ENCODE assay signal across 19 cellular contexts in the genomic region with DNA sequence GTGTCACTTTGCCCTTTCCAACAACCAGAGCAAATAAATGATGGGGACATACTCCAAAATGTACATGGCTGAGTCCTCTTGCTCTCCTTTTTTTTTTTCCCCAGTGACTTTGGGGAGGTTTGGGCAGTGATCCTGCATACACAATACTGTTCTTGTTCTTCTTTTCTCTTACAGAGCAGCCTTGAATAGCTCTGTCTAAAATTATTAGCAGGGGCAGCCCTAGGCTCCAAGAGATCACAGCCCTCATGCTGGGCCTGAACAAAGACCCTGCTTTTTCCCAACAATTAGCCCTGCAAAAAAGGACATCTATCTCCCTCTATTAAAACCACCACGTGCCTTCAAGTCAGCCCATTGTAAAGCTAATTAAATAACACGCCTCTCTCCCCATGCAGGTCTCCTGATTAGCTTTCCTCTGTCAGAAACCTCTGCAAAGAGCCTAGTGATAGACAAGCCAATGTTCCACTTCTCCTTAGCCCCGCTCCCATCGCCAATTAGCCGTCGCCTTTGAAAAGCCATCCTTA. TPM values are rescaled to one million over a fixed set of nuclear protein-coding genes. Genes with fewer than 3 reads are reported as not detected.
A peak's percentile ranks its signal among the peaks of the same experiment; 100 is the strongest.
DNase-seq lines count a peak whose midpoint lies in the region; ATAC-seq and TF ChIP-seq lines count a peak whose summit lies in the region.
"Had no signal": no experiment of that assay in that cellular context is flagged by ENCODE, and none has a peak within 500 bp of the region (broad histone marks: within the 10 kb centered on the region; RNA-seq: fewer than 3 reads in every experiment).

No MANE protein-coding gene starts in this region.

- TF ChIP-seq CTCF in endodermal cell (conservative IDR thresholded peaks at IDR 0.05) (no peak), gastroesophageal sphincter (IDR thresholded peaks at IDR 0.05) (no peak)

- no peaks in the 10 kb centered on the region for H3K36me3 Mint-ChIP-seq in endodermal cell (ENCODE audit: low read depth)
- H3K36me3 Mint-ChIP-seq in activated naive CD8-positive, alpha-beta T cell treated with anti-CD3 and anti-CD28 coated beads, Interleukin-2, amount 50 U/mL, for 24 hours (ENCODE audit: low read depth), result no peaks in the 10 kb centered on the region
- H3K36me3 Mint-ChIP-seq: mesothelial cell of epicardium, T-cell had no signal

- peak overlapping the region; percentile 28 for H3K4me3 Mint-ChIP-seq in endodermal cell
- no peak overlapping the region for H3K4me3 Mint-ChIP-seq in activated naive CD8-positive, alpha-beta T cell treated with anti-CD3 and anti-CD28 coated beads, Interleukin-2, amount 50 U/mL, for 24 hours
- H3K4me3 Mint-ChIP-seq: activated T-helper 1 cell treated with anti-CD3 and anti-CD28 coated beads, Interleukin-12 subunit alpha, Interleukin-12 subunit beta, Interleukin-2, Interleukin-4 antibody, amounts not matched to agents 30 ng/mL and 10 ng/mL and 1 ng/mL, durations not matched to agents 14 hours and 24 hours and 36 hours; mesothelial cell of epicardium; T-cell had no signal

- peak overlapping the region; percentile 10 for H3K27ac ChIP-seq in endodermal cell (ENCODE audit: low read depth, low read length)
- H3K27ac ChIP-seq in gastroesophageal sphincter, result no peak overlapping the region
- H3K27ac ChIP-seq: foreskin keratinocyte, suprapubic skin had no signal

- H3K4me3 ChIP-seq in endodermal cell (ENCODE audit: low read length) (peak overlapping the region; percentile 43), gastroesophageal sphincter (no peak overlapping the region)
- H3K4me3 ChIP-seq: suprapubic skin had no signal

- H3K27me3 ChIP-seq in endodermal cell (ENCODE audit: control insufficient read depth, insufficient read depth, low read length, poor library complexity, severe bottlenecking) (peaks cover 13% of the 10 kb centered on the region), gastroesophageal sphincter (no peaks in the 10 kb centered on the region)
- H3K27me3 ChIP-seq: foreskin keratinocyte, suprapubic skin had no signal

- H3K4me1 ChIP-seq in endodermal cell (ENCODE audit: control insufficient read depth, insufficient read depth, low read length) (peaks cover 24% of the 10 kb centered on the region), gastroesophageal sphincter (peaks cover 0 to 6% (median 0%) of the 10 kb centered on the region in 3 donors)
- H3K4me1 ChIP-seq: Caco-2 had no signal

- in situ Hi-C loops in G401 (cut with HindIII; ENCODE audit: low sequenced_read_pairs), result no loop called here

- no peaks in the 10 kb centered on the region for H3K9me3 Mint-ChIP-seq in endodermal cell
- H3K9me3 Mint-ChIP-seq in activated naive CD8-positive, alpha-beta T cell treated with anti-CD3 and anti-CD28 coated beads, Interleukin-2, amount 50 U/mL, for 24 hours, result peaks cover 6% of the 10 kb centered on the region
- H3K9me3 Mint-ChIP-seq: activated T-helper 1 cell treated with anti-CD3 and anti-CD28 coated beads, Interleukin-12 subunit alpha, Interleukin-12 subunit beta, Interleukin-2, Interleukin-4 antibody, amounts not matched to agents 30 ng/mL and 10 ng/mL and 1 ng/mL, durations not matched to agents 14 hours and 24 hours and 36 hours; T-cell had no signal

- H3K4me1 Mint-ChIP-seq in endodermal cell, result peaks cover 47% of the 10 kb centered on the region
- peaks cover 53% of the 10 kb centered on the region for H3K4me1 Mint-ChIP-seq in activated naive CD8-positive, alpha-beta T cell treated with anti-CD3 and anti-CD28 coated beads, Interleukin-2, amount 50 U/mL, for 24 hours

- peak overlapping the region; percentile 52 for H3K9ac ChIP-seq in endodermal cell (ENCODE audit: extremely low read depth, low read length, poor library complexity, severe bottlenecking)

- no peak for ATAC-seq in activated naive CD8-positive, alpha-beta T cell treated with anti-CD3 and anti-CD28 coated beads, Interleukin-2, amount 50 U/mL, for 24 hours
- ATAC-seq in HG03280 (IDR thresholded peaks at IDR 0.05; ENCODE audit: unreplicated experiment) (no peak), gastroesophageal sphincter (no peak), HG03432 (IDR thresholded peaks at IDR 0.05; ENCODE audit: unreplicated experiment) (no peak)
- ATAC-seq: T-cell had no signal

- H3K27ac Mint-ChIP-seq in endodermal cell, result peak overlapping the region; percentile 87
- no peak overlapping the region for H3K27ac Mint-ChIP-seq in activated naive CD8-positive, alpha-beta T cell treated with anti-CD3 and anti-CD28 coated beads, Interleukin-2, amount 50 U/mL, for 24 hours
- H3K27ac Mint-ChIP-seq: activated T-helper 1 cell treated with anti-CD3 and anti-CD28 coated beads, Interleukin-12 subunit alpha, Interleukin-12 subunit beta, Interleukin-2, Interleukin-4 antibody, amounts not matched to agents 30 ng/mL and 10 ng/mL and 1 ng/mL, durations not matched to agents 14 hours and 24 hours and 36 hours had no signal

- WGBS in endodermal cell (ENCODE audit: insufficient coverage in 1 of 2, insufficient read length in 1 of 2), 2 experiments, result 0 to 1% methylated on average over 1 to 6 of the region's 6 CpGs
- WGBS in gastroesophageal sphincter (ENCODE audit: low coverage in 1 of 2), 2 donors, result 75 to 89% methylated on average over 5 to 6 of the region's 6 CpGs

- H3K36me3 ChIP-seq in endodermal cell (ENCODE audit: control insufficient read depth, insufficient read depth, low read length) (no peaks in the 10 kb centered on the region), gastroesophageal sphincter (no peaks in the 10 kb centered on the region)
- H3K36me3 ChIP-seq: suprapubic skin had no signal

- peak; percentile 8 for DNase-seq in G401 (ENCODE audit: low spot score)
- peak; percentile 97 for DNase-seq in NCI-H146 treated with DMSO at 0.1 percent for 48 hours (lab: John Stamatoyannopoulos, UW; ENCODE audit: unreplicated experiment)
- DNase-seq in endodermal cell, result peak; percentile 83
- peak; percentile 76 for DNase-seq in midbrain (lab: John Stamatoyannopoulos, UW)
- DNase-seq in activated naive CD8-positive, alpha-beta T cell treated with anti-CD3 and anti-CD28 coated beads, Interleukin-2, amount 50 U/mL, for 24 hours, result no peak
- DNase-seq: Caco-2; cerebellar nuclear complex; GDM1; NCI-H2029 treated with DMSO at 0.1 percent for 48 hours; NCI-H526; stimulated activated CD4-positive, alpha-beta T cell treated with anti-CD3 and anti-CD28 coated beads, Interleukin-2, amount 100 ng/mL, for 48 hours; T-cell had no signal

- TF ChIP-seq POLR2A in gastroesophageal sphincter (IDR thresholded peaks at IDR 0.05), result no peak

- peaks cover 2% of the 10 kb centered on the region for H3K27me3 Mint-ChIP-seq in endodermal cell (ENCODE audit: insufficient read depth)
- H3K27me3 Mint-ChIP-seq in activated naive CD8-positive, alpha-beta T cell treated with anti-CD3 and anti-CD28 coated beads, Interleukin-2, amount 50 U/mL, for 24 hours, result no peaks in the 10 kb centered on the region
- H3K27me3 Mint-ChIP-seq: T-cell had no signal

- TF ChIP-seq EP300 in gastroesophageal sphincter (IDR thresholded peaks at IDR 0.05), result no peak

- H3K9me3 ChIP-seq in endodermal cell (ENCODE audit: control insufficient read depth, low read length), result no peaks in the 10 kb centered on the region
- H3K9me3 ChIP-seq in gastroesophageal sphincter, result no peaks in the 10 kb centered on the region
- H3K9me3 ChIP-seq: suprapubic skin had no signal

RNA-seq across cellular contexts. Expression of gene ETS1, which starts 54.7 kb away (rescaled TPM):
- 50.3 and 61.7 TPM in 2 replicates for total RNA-seq in G401 (2014; rRNA removed; shearing (Covaris generic))
- total RNA-seq in endodermal cell (10 to 100 TPM; 34.3 to 36.4 TPM), gastroesophageal sphincter (10 to 100 TPM; 32.2 to 65.2 (median 51.0) TPM)
- polyA plus RNA-seq in endodermal cell (2013, experiment 1 of 2), result 24.1 TPM
- 23.3 TPM for polyA plus RNA-seq in endodermal cell (2013, experiment 2 of 2)
